Comparison of ENCODE assay signal across 22 cellular contexts in the genomic region with DNA sequence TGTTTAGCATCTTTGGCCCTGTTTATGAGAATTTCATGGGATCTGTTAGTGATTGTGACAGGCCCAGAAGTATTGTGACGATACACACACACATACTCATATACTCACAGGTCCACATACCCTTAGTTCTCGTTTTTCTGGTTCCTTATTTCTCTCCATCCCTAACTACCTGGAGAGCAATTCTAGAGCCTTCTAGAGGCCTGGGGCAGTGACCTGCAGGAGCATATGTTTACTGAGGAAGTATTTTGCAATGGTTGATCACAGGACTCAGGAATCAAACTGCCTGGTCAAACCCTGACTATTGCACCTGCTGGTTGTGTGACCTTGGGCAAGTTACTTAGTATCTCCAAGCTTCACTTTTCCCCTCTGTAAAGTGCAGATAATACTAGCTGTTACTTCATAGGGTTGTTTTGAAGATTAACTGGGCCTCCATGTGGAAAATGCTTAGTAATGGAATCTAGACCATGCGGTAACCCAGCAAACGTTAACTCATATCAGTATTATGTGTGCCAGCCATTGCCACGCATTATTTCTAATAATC. TPM values are rescaled to one million over a fixed set of nuclear protein-coding genes. Genes with fewer than 3 reads are reported as not detected.
"Had no signal": no experiment of that assay in that cellular context is flagged by ENCODE, and none has a peak within 500 bp of the region (broad histone marks: within the 10 kb centered on the region; RNA-seq: fewer than 3 reads in every experiment).

No MANE protein-coding gene starts in this region.

- H3K4me3 ChIP-seq: adrenal gland, neural progenitor cell, skin epidermis, suprapubic skin, upper lobe of left lung had no signal

- H3K36me3 ChIP-seq: adrenal gland, neural progenitor cell, suprapubic skin, upper lobe of left lung had no signal

- H3K36me3 Mint-ChIP-seq: activated naive CD4-positive, alpha-beta T cell treated with anti-CD3 and anti-CD28 coated beads, Interleukin-2, amount 10 ng/mL, durations not matched to agents 7 days and 5 days; brain; naive B cell had no signal

- H3K27ac Mint-ChIP-seq: activated CD4-positive, alpha-beta memory T cell treated with anti-CD3 and anti-CD28 coated beads, Interleukin-2, amount 10 ng/mL, durations not matched to agents 7 days and 5 days; activated CD4-positive, alpha-beta T cell treated with anti-CD3 and anti-CD28 coated beads for 36 hours; activated naive CD4-positive, alpha-beta T cell treated with anti-CD3 and anti-CD28 coated beads, Interleukin-2, amount 10 ng/mL, durations not matched to agents 7 days and 5 days; activated T-cell treated with anti-CD3 and anti-CD28 coated beads, Interleukin-2, amount 50 U/mL, for 24 hours; brain; naive B cell; neural progenitor cell had no signal

- H3K9ac ChIP-seq: neural progenitor cell had no signal

- FAIRE-seq: endothelial cell of umbilical vein, frontal cortex had no signal

- H3K9me3 ChIP-seq: adrenal gland, suprapubic skin, upper lobe of left lung had no signal

- H3K27ac ChIP-seq: adrenal gland, neural progenitor cell, skin epidermis, suprapubic skin, upper lobe of left lung had no signal

- H3K4me1 Mint-ChIP-seq: activated CD4-positive, alpha-beta memory T cell treated with anti-CD3 and anti-CD28 coated beads, Interleukin-2, amount 10 ng/mL, durations not matched to agents 7 days and 5 days; activated CD4-positive, alpha-beta T cell treated with anti-CD3 and anti-CD28 coated beads for 36 hours; activated naive CD4-positive, alpha-beta T cell treated with anti-CD3 and anti-CD28 coated beads, Interleukin-2, amount 10 ng/mL, durations not matched to agents 7 days and 5 days; central memory CD8-positive, alpha-beta T cell; naive B cell had no signal

- H3K27me3 ChIP-seq: adrenal gland, upper lobe of left lung had no signal

- H3K4me3 Mint-ChIP-seq: activated CD4-positive, alpha-beta memory T cell treated with anti-CD3 and anti-CD28 coated beads, Interleukin-2, amount 10 ng/mL, durations not matched to agents 7 days and 5 days; activated CD4-positive, alpha-beta T cell treated with anti-CD3 and anti-CD28 coated beads for 36 hours; activated naive CD4-positive, alpha-beta T cell treated with anti-CD3 and anti-CD28 coated beads, Interleukin-2, amount 10 ng/mL, durations not matched to agents 7 days and 5 days; activated T-cell treated with anti-CD3 and anti-CD28 coated beads, Interleukin-2, amount 50 U/mL, for 24 hours; brain; central memory CD8-positive, alpha-beta T cell; naive B cell; neural progenitor cell had no signal

- H3K4me2 ChIP-seq: neural progenitor cell had no signal

- H3K9me3 Mint-ChIP-seq: activated CD4-positive, alpha-beta memory T cell treated with anti-CD3 and anti-CD28 coated beads, Interleukin-2, amount 10 ng/mL, durations not matched to agents 7 days and 5 days; activated naive CD4-positive, alpha-beta T cell treated with anti-CD3 and anti-CD28 coated beads, Interleukin-2, amount 10 ng/mL, durations not matched to agents 7 days and 5 days; activated T-cell treated with anti-CD3 and anti-CD28 coated beads, Interleukin-2, amount 50 U/mL, for 24 hours; central memory CD8-positive, alpha-beta T cell; neural progenitor cell had no signal

- H2AFZ ChIP-seq: neural progenitor cell had no signal

- H3K4me1 ChIP-seq: adrenal gland, upper lobe of left lung had no signal

- DNase-seq: activated CD4-positive, alpha-beta memory T cell treated with anti-CD3 and anti-CD28 coated beads, Interleukin-2, amount 10 ng/mL, durations not matched to agents 7 days and 5 days; activated CD4-positive, alpha-beta T cell treated with anti-CD3 and anti-CD28 coated beads for 36 hours; activated naive CD4-positive, alpha-beta T cell treated with anti-CD3 and anti-CD28 coated beads, Interleukin-2, amount 10 ng/mL, durations not matched to agents 7 days and 5 days; activated T-cell treated with anti-CD3 and anti-CD28 coated beads, Interleukin-2, amount 50 U/mL, for 24 hours; adrenal gland; cortex of kidney; effector CD4-positive, alpha-beta T cell; head of caudate nucleus; naive B cell; posterior cingulate gyrus; stimulated activated CD4-positive, alpha-beta T cell treated with anti-CD3 and anti-CD28 coated beads, Interleukin-4, amount 100 ng/mL, for 4 hours; stimulated activated naive CD8-positive, alpha-beta T cell treated with anti-CD3 and anti-CD28 coated beads, Interleukin-15, Interleukin-2, amounts not matched to agents 100 U/mL and 50 U/mL, for 24 hours; T-helper 1 cell; T1000; upper lobe of left lung had no signal

RNA-seq across cellular contexts. Expression of gene PAPPA, which starts 8.7 kb away (rescaled TPM):
- total RNA-seq: activated CD4-positive, alpha-beta memory T cell treated with anti-CD3 and anti-CD28 coated beads, Interleukin-2, amount 10 ng/mL, durations not matched to agents 7 days and 5 days; activated CD4-positive, alpha-beta T cell treated with anti-CD3 and anti-CD28 coated beads for 36 hours had no signal
